Comparison of ENCODE assay signal across 8 cellular contexts in genomic region chr4:89254847-89255246, GRCh38. TPM values are rescaled to one million over a fixed set of nuclear protein-coding genes. Genes with fewer than 3 reads are reported as not detected.
DNase-seq lines count a peak whose midpoint lies in the region; ATAC-seq and TF ChIP-seq lines count a peak whose summit lies in the region.

No MANE protein-coding gene starts in this region.

- peaks cover 68% of the 10 kb centered on the region for H3K36me3 Mint-ChIP-seq in activated CD4-positive, alpha-beta memory T cell treated with anti-CD3 and anti-CD28 coated beads, Interleukin-2, amount 10 ng/mL, durations not matched to agents 7 days and 5 days (ENCODE audit: low read depth)

- H3K27ac Mint-ChIP-seq in activated CD4-positive, alpha-beta memory T cell treated with anti-CD3 and anti-CD28 coated beads, Interleukin-2, amount 10 ng/mL, durations not matched to agents 7 days and 5 days: peak overlapping the region; percentile 52

- peak; percentile 15 for DNase-seq in AG10803 (ENCODE audit: low read depth)
- DNase-seq in LHCN-M2 (ENCODE audit: low read depth): peak; percentile 15
- DNase-seq in activated CD4-positive, alpha-beta memory T cell treated with anti-CD3 and anti-CD28 coated beads, Interleukin-2, amount 10 ng/mL, durations not matched to agents 7 days and 5 days: peak; percentile 50
- peak; percentile 43 to 71 for DNase-seq in erythroblast (lab: John Stamatoyannopoulos, UW)
- no peak for DNase-seq in retinal pigment epithelial cell (ENCODE audit: low read depth)
- no peak for DNase-seq in omental fat pad (ENCODE audit: low spot score)

- no peaks in the 10 kb centered on the region for H3K9me3 Mint-ChIP-seq in activated CD4-positive, alpha-beta memory T cell treated with anti-CD3 and anti-CD28 coated beads, Interleukin-2, amount 10 ng/mL, durations not matched to agents 7 days and 5 days

- H3K27me3 Mint-ChIP-seq in activated CD4-positive, alpha-beta memory T cell treated with anti-CD3 and anti-CD28 coated beads, Interleukin-2, amount 10 ng/mL, durations not matched to agents 7 days and 5 days: no peaks in the 10 kb centered on the region

- H3K4me3 Mint-ChIP-seq in activated CD4-positive, alpha-beta memory T cell treated with anti-CD3 and anti-CD28 coated beads, Interleukin-2, amount 10 ng/mL, durations not matched to agents 7 days and 5 days: no peak overlapping the region

- no peak for TF ChIP-seq POLR2A in erythroblast (IDR thresholded peaks at IDR 0.05; ENCODE audit: low read length)

- TF ChIP-seq CTCF in AG10803 (conservative IDR thresholded peaks at IDR 0.05; ENCODE audit: low read length): peak; percentile 83
- TF ChIP-seq CTCF in retinal pigment epithelial cell (conservative IDR thresholded peaks at IDR 0.05; ENCODE audit: low read depth, low read length): peak; percentile 80
- peak in 1 of 3 donors; percentile 7 for TF ChIP-seq CTCF in omental fat pad (IDR thresholded peaks at IDR 0.05)

- CTCF ChIA-PET in activated CD4-positive, alpha-beta memory T cell treated with anti-CD3 and anti-CD28 coated beads, Interleukin-2, amount 10 ng/mL, durations not matched to agents 7 days and 5 days (lab: Charles Lee): interaction anchor here (0.7 to 2.3 kb wide), 23 partner anchors 9 to 181 kb away, joined by 3 to 11 read pairs (median 5); partner anchors contain the start of gene GPRIN3

- H3K4me1 Mint-ChIP-seq in activated CD4-positive, alpha-beta memory T cell treated with anti-CD3 and anti-CD28 coated beads, Interleukin-2, amount 10 ng/mL, durations not matched to agents 7 days and 5 days: peaks cover 75% of the 10 kb centered on the region

- H3K4me3 ChIP-seq in AG10803 (ENCODE audit: low read length) (no peak overlapping the region), retinal pigment epithelial cell (ENCODE audit: low read length) (no peak overlapping the region)

- POLR2A ChIA-PET in activated CD4-positive, alpha-beta memory T cell treated with anti-CD3 and anti-CD28 coated beads, Interleukin-2, amount 10 ng/mL, durations not matched to agents 7 days and 5 days (lab: Charles Lee): interaction anchor here (0.8 to 2.4 kb wide), 8 partner anchors 10 to 181 kb away, joined by 3 to 13 read pairs (median 4); no protein-coding TSS in a partner anchor

- ATAC-seq in GM18867 (IDR thresholded peaks at IDR 0.05; ENCODE audit: unreplicated experiment) (peak; percentile 62), omental fat pad (ENCODE audit: low FRiP score) (no peak), GM21723 (IDR thresholded peaks at IDR 0.05; ENCODE audit: unreplicated experiment) (no peak)

RNA-seq across cellular contexts. Expression of gene GPRIN3, which starts 52.8 kb away (rescaled TPM):
- total RNA-seq in LHCN-M2 (2014; rRNA removed) (0.06 TPM in 1 of 2 replicates, not detected in the other), omental fat pad (10 to 100 TPM in 3 of 4 donors, 1 to 10 TPM in 1; 3.3 to 19.3 (median 14.7) TPM)
- polyA plus RNA-seq in LHCN-M2 (2012): not detected
- total RNA-seq in activated CD4-positive, alpha-beta memory T cell treated with anti-CD3 and anti-CD28 coated beads, Interleukin-2, amount 10 ng/mL, durations not matched to agents 7 days and 5 days: 100 to 1,000 TPM; 102 to 106 TPM

Comparison
In these comparisons a context has a peak if more than half of its experiments do, and no peak if none do; other contexts are left out.
1. DNase-seq: peak in AG10803 (single experiment), LHCN-M2 (single experiment), activated CD4-positive, alpha-beta memory T cell treated with anti-CD3 and anti-CD28 coated beads, Interleukin-2, amount 10 ng/mL, durations not matched to agents 7 days and 5 days (single experiment) and erythroblast (2 of 2); none in retinal pigment epithelial cell (single experiment) and omental fat pad (single experiment).
2. RNA of gene GPRIN3, which starts 52.8 kb away (total RNA-seq): 102 to 106 TPM in activated CD4-positive, alpha-beta memory T cell treated with anti-CD3 and anti-CD28 coated beads, Interleukin-2, amount 10 ng/mL, durations not matched to agents 7 days and 5 days; 3.3 to 19.3 TPM in omental fat pad and 0.06 TPM in LHCN-M2; every median in the first group is over 4 times any median in the second.